ENCODE assay signal across 8 cellular contexts in genomic region chr10:89327803-89328441, GRCh38. TPM values are rescaled to one million over a fixed set of nuclear protein-coding genes. Genes with fewer than 3 reads are reported as not detected.
DNase-seq lines count a peak whose midpoint lies in the region; ATAC-seq and TF ChIP-seq lines count a peak whose summit lies in the region.

Gene IFIT3 (plus strand): TSS chr10:89327997. CDS start chr10:89328074, 77 bp downstream.

- no peak within 1 kb of the TSS for H2BK12ac ChIP-seq in trophoblast cell (ENCODE audit: low read length)

- H4K12ac ChIP-seq in trophoblast cell (ENCODE audit: low read depth, low read length): no peak within 1 kb of the TSS

- no peak within 1 kb of the TSS for H3K18ac ChIP-seq in trophoblast cell (ENCODE audit: low read length)

- WGBS in trophoblast cell (ENCODE audit: extremely low coverage, insufficient coverage, insufficient read length): no CpG with 5 or more reads among the region's 7 CpGs

- no peak within 1 kb of the TSS for H4K8ac ChIP-seq in trophoblast cell (ENCODE audit: low read depth, low read length)

- H3K27me3 ChIP-seq in ascending aorta: no peaks in the 10 kb centered on the region
- H3K27me3 ChIP-seq in trophoblast cell (ENCODE audit: insufficient read depth, low read length): no peaks in the 10 kb centered on the region

- H2AK5ac ChIP-seq in trophoblast cell (ENCODE audit: low read length): no peak within 1 kb of the TSS

- H3K79me2 ChIP-seq in trophoblast cell (ENCODE audit: control insufficient read depth, insufficient read depth, low read length, poor library complexity): no peaks in the 10 kb centered on the region

- TF ChIP-seq CTCF in C4-2B (conservative IDR thresholded peaks at IDR 0.05) (peak; percentile 8), ascending aorta (IDR thresholded peaks at IDR 0.05) (no peak)

- no peak within 1 kb of the TSS for H2BK120ac ChIP-seq in trophoblast cell (ENCODE audit: insufficient read depth, low read length, poor library complexity)

- peak within 1 kb of the TSS; percentile 51 to 60 for H3K4me3 ChIP-seq in ascending aorta
- H3K4me3 ChIP-seq in trophoblast cell (ENCODE audit: low read depth, low read length): no peak within 1 kb of the TSS

- H3K36me3 ChIP-seq in ascending aorta: no peaks in the 10 kb centered on the region
- no peaks in the 10 kb centered on the region for H3K36me3 ChIP-seq in trophoblast cell (ENCODE audit: control insufficient read depth in 1 of 2, insufficient read depth in 2 of 2, low read length in 2 of 2)

- peak within 1 kb of the TSS; percentile 13 for H3K4me2 ChIP-seq in trophoblast cell (ENCODE audit: low read length)

- no peaks in the 10 kb centered on the region for H3K79me1 ChIP-seq in trophoblast cell (ENCODE audit: low read length)

- no peak within 1 kb of the TSS for H3K23ac ChIP-seq in trophoblast cell (ENCODE audit: low read length)

- H2BK5ac ChIP-seq in trophoblast cell (ENCODE audit: low read depth, low read length, poor library complexity): no peak within 1 kb of the TSS

- DNase-seq in GM19238 (ENCODE audit: insufficient read length, low spot score) (peak; percentile 21), NCI-H69 (lab: John Stamatoyannopoulos, UW) (peak; percentile 15), ascending aorta (ENCODE audit: low spot score in 2 of 2) (peak in 1 of 2 donors; percentile 85), left cardiac atrium (peak; percentile 79), trophoblast cell (peak in 1 of 2 donors; percentile 47), activated gamma-delta T cell treated with Interleukin-2 at 50 U/mL for 16 hours (no peak)

- no peak within 1 kb of the TSS for H3K9ac ChIP-seq in trophoblast cell (ENCODE audit: low read length)

- intact Hi-C loops in ascending aorta (cut with DNase I): loop anchor here (2.0 to 5.0 kb wide), 4 partner anchors 23 to 64 kb away; partner anchors contain the start of genes IFIT1 and IFIT2
- intact Hi-C loops in left cardiac atrium (cut with DNase I): no loop called here

- peaks cover 0 to 19% of the 10 kb centered on the region in 2 donors for H3K4me1 ChIP-seq in ascending aorta
- no peaks in the 10 kb centered on the region for H3K4me1 ChIP-seq in trophoblast cell (ENCODE audit: control insufficient read depth in 1 of 2, insufficient read depth in 2 of 2, low read length in 2 of 2)

- H3K27ac ChIP-seq in C4-2B (no peak within 1 kb of the TSS; the same call in 1 of the 2 replicates), ascending aorta (peak within 1 kb of the TSS; percentile 74), trophoblast cell (ENCODE audit: low read depth, low read length) (no peak within 1 kb of the TSS)

- H2AFZ ChIP-seq in trophoblast cell (ENCODE audit: insufficient read depth, low read length, poor library complexity): no peak within 1 kb of the TSS

- H3K9me3 ChIP-seq in ascending aorta: no peaks in the 10 kb centered on the region
- H3K9me3 ChIP-seq in trophoblast cell (ENCODE audit: insufficient read depth, low read depth, low read length): no peaks in the 10 kb centered on the region

- no peak within 1 kb of the TSS for H3K4ac ChIP-seq in trophoblast cell (ENCODE audit: low read depth, low read length)

- H4K91ac ChIP-seq in trophoblast cell (ENCODE audit: low read depth, low read length): no peak within 1 kb of the TSS

- no peak within 1 kb of the TSS for H3K14ac ChIP-seq in trophoblast cell (ENCODE audit: low read length)

- peak; percentile 92 to 96 for ATAC-seq in left cardiac atrium
- ATAC-seq in HG02885 (IDR thresholded peaks at IDR 0.05; ENCODE audit: poor library complexity, unreplicated experiment): no peak

RNA-seq across cellular contexts. Expression of gene IFIT3, which starts in this region (rescaled TPM):
- total RNA-seq in ascending aorta (1.9 TPM), left cardiac atrium (10 to 100 TPM in 1 of 2 donors, 1 to 10 TPM in 1; 8.6 to 19.9 TPM)
- polyA plus RNA-seq in trophoblast cell (2013): 0.11 and 0.14 TPM in 2 replicates

Comparison
In these comparisons a context has a peak if more than half of its experiments do, and no peak if none do; other contexts are left out.
1. H3K27ac ChIP-seq: peak in ascending aorta (2 of 2); none in C4-2B (single experiment) and trophoblast cell (single experiment).